Comparison of ENCODE assay signal across 29 cellular contexts in the genomic region with DNA sequence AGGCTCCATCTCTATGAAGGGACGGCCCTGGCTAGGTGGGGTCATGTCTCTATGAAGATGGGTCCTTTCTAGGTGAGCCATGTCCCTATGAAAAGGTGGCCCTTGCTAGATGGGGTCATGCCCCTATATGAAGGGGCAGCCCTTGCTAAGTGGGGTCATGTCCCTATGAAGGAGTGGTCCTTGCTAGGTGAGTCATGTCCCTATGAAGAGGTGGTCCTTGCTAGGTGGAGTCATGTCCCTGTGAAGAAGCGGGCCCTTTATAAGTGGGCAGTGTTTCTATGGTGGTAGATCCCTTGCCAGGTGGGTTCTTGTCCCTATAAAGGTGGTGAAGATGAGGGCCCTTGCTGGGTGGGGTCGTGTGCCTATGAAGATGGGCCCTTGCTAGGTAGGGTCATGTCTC.
DNase-seq lines count a peak whose midpoint lies in the region; ATAC-seq, FAIRE-seq and TF ChIP-seq lines count a peak whose summit lies in the region.
"Had no signal": no experiment of that assay in that cellular context is flagged by ENCODE, and none has a peak within 500 bp of the region (broad histone marks: within the 10 kb centered on the region; RNA-seq: fewer than 3 reads in every experiment).

No MANE protein-coding gene starts in this region.

- H3K23me2 ChIP-seq in H1 (ENCODE audit: low read depth, low read length), result peaks cover 2% of the 10 kb centered on the region; the same call in 1 of the 2 replicates

- no peaks in the 10 kb centered on the region for H3K79me2 ChIP-seq in H1 (ENCODE audit: control insufficient read depth in 1 of 2, insufficient read depth in 2 of 2, low read length in 2 of 2)

- TF ChIP-seq RAD21 in H1 (IDR thresholded peaks at IDR 0.05 in 1 of 2, conservative IDR thresholded peaks at IDR 0.05 in 1 of 2; ENCODE audit: low read depth in 2 of 2, low read length in 2 of 2), result no peak

- POLR2A ChIA-PET in H1 (lab: Charles Lee; ENCODE audit: partially characterized antibody), result no interaction called here

- no peak overlapping the region for H4K91ac ChIP-seq in H1 (replicated peaks; ENCODE audit: insufficient read length, low read length)
- no peak overlapping the region for H4K91ac ChIP-seq in neuronal stem cell (ENCODE audit: low read depth, low read length, poor library complexity)

- peaks cover 0 to 6% (median 0%) of the 10 kb centered on the region in 4 experiments; a peak in 1 of 7 replicates for H3K4me1 ChIP-seq in H1 (replicated peaks in 1 of 4; ENCODE audit: control insufficient read depth in 3 of 4, insufficient read depth in 4 of 4, low read length in 3 of 4)
- no peaks in the 10 kb centered on the region for H3K4me1 ChIP-seq in endodermal cell (ENCODE audit: control insufficient read depth, insufficient read depth, low read length)
- H3K4me1 ChIP-seq in neuronal stem cell (ENCODE audit: control insufficient read depth in 2 of 2, insufficient read depth in 1 of 2, low read depth in 1 of 2, low read length in 2 of 2), result peaks cover 0 to 9% of the 10 kb centered on the region in 2 donors
- no peaks in the 10 kb centered on the region for H3K4me1 ChIP-seq in spleen
- H3K4me1 ChIP-seq: BE2C, BLaER1 had no signal

- H3K4ac ChIP-seq in H1 (replicated peaks; ENCODE audit: insufficient read length, low read depth, low read length) (no peak overlapping the region), neuronal stem cell (ENCODE audit: low read length) (no peak overlapping the region)

- H3K9me3 ChIP-seq in H1 (ENCODE audit: insufficient read depth in 2 of 2, low read depth in 1 of 2, low read length in 1 of 2) (no peaks in the 10 kb centered on the region), endodermal cell (ENCODE audit: control insufficient read depth, low read length) (no peaks in the 10 kb centered on the region), neuronal stem cell (replicated peaks in 1 of 2; ENCODE audit: control insufficient read depth in 2 of 2, insufficient read depth in 1 of 2, low read depth in 1 of 2, low read length in 2 of 2) (peaks cover 0 to 2% of the 10 kb centered on the region in 2 donors), spleen (peaks cover 0 to 11% (median 0%) of the 10 kb centered on the region in 8 donors)
- H3K9me3 ChIP-seq: BE2C, BLaER1 had no signal

- H3K27me3 ChIP-seq in H1 (replicated peaks in 1 of 4; ENCODE audit: control insufficient read depth in 3 of 4, extremely low read depth in 1 of 4, insufficient read depth in 3 of 4, low read length in 3 of 4), result peaks cover 0 to 3% (median 0%) of the 10 kb centered on the region in 4 experiments; a peak in 1 of 7 replicates
- H3K27me3 ChIP-seq in endodermal cell (ENCODE audit: control insufficient read depth, insufficient read depth, low read length, poor library complexity, severe bottlenecking), result no peaks in the 10 kb centered on the region
- peaks cover 0 to 2% (median 0%) of the 10 kb centered on the region in 3 experiments for H3K27me3 ChIP-seq in neuronal stem cell (ENCODE audit: control insufficient read depth in 3 of 3, insufficient read depth in 3 of 3, low read depth in 1 of 3, low read length in 3 of 3)
- H3K27me3 ChIP-seq in spleen (replicated peaks in 1 of 7), result no peaks in the 10 kb centered on the region
- H3K27me3 ChIP-seq: BE2C, BLaER1 had no signal

- H3K4me3 ChIP-seq in H1 (ENCODE audit: extremely low read depth in 1 of 4, insufficient read depth in 2 of 4, low read depth in 3 of 4, low read length in 4 of 4), result no peak overlapping the region
- no peak overlapping the region for H3K4me3 ChIP-seq in endodermal cell (ENCODE audit: low read length)
- peak overlapping the region in 1 of 2 donors; percentile 8 for H3K4me3 ChIP-seq in neuronal stem cell (ENCODE audit: low read length in 2 of 2)
- no peak overlapping the region for H3K4me3 ChIP-seq in spleen
- H3K4me3 ChIP-seq: BLaER1, GM12878 had no signal

- H3K27me3 Mint-ChIP-seq in endodermal cell (ENCODE audit: insufficient read depth), result peaks cover 2% of the 10 kb centered on the region
- H3K27me3 Mint-ChIP-seq in natural killer cell treated with Interleukin-12 subunit alpha and Interleukin-12 subunit beta and Interleukin-15 and Interleukin-18, amount 100 ng/mL, for 72 hours, result no peaks in the 10 kb centered on the region
- H3K27me3 Mint-ChIP-seq: CD4-positive, alpha-beta memory T cell; CD4-positive, CD25-positive, alpha-beta regulatory T cell had no signal

- CTCF ChIA-PET in H1 (lab: Charles Lee; ENCODE audit: partially characterized antibody), result no interaction called here

- no peak overlapping the region for H3K4me3 Mint-ChIP-seq in endodermal cell
- no peak overlapping the region for H3K4me3 Mint-ChIP-seq in natural killer cell treated with Interleukin-12 subunit alpha and Interleukin-12 subunit beta and Interleukin-15 and Interleukin-18, amount 100 ng/mL, for 72 hours
- H3K4me3 Mint-ChIP-seq: CD14-positive monocyte; CD4-positive, alpha-beta memory T cell; CD4-positive, CD25-positive, alpha-beta regulatory T cell; CD8-positive, alpha-beta memory T cell had no signal

- TF ChIP-seq CTCF in H1 (IDR thresholded peaks at IDR 0.05; ENCODE audit: control extremely low read depth in 1 of 3, insufficient read depth in 1 of 3, low read depth in 1 of 3, low read length in 3 of 3), result no peak
- TF ChIP-seq CTCF in endodermal cell (conservative IDR thresholded peaks at IDR 0.05), result no peak
- TF ChIP-seq CTCF in spleen (IDR thresholded peaks at IDR 0.05 in 8 of 11, conservative IDR thresholded peaks at IDR 0.05 in 3 of 11), result no peak

- H3K4me2 ChIP-seq in H1 (ENCODE audit: insufficient read depth in 1 of 2, low read depth in 2 of 2, low read length in 2 of 2), result no peak overlapping the region
- H3K4me2 ChIP-seq in neuronal stem cell (ENCODE audit: insufficient read depth, low read length, poor library complexity, severe bottlenecking), result no peak overlapping the region
- H3K4me2 ChIP-seq: BLaER1 had no signal

- ATAC-seq in natural killer cell treated with Interleukin-12 subunit alpha and Interleukin-12 subunit beta and Interleukin-15 and Interleukin-18, amount 100 ng/mL, for 72 hours, result no peak
- no peak for ATAC-seq in GM18520 (IDR thresholded peaks at IDR 0.05; ENCODE audit: unreplicated experiment)
- ATAC-seq: GM12878 had no signal

- peaks cover 0 to 3% of the 10 kb centered on the region in 2 experiments for H4K20me1 ChIP-seq in H1 (replicated peaks in 1 of 2; ENCODE audit: control insufficient read depth in 1 of 2, insufficient read depth in 2 of 2, low read length in 2 of 2)
- H4K20me1 ChIP-seq: BLaER1 had no signal

- no peak overlapping the region for H3K9ac ChIP-seq in H1 (replicated peaks in 1 of 4; ENCODE audit: extremely low read depth in 1 of 4, low read depth in 3 of 4, low read length in 3 of 4)
- no peak overlapping the region for H3K9ac ChIP-seq in endodermal cell (ENCODE audit: extremely low read depth, low read length, poor library complexity, severe bottlenecking)
- H3K9ac ChIP-seq in neuronal stem cell (ENCODE audit: low read depth, low read length, poor library complexity), result no peak overlapping the region
- H3K9ac ChIP-seq: BLaER1 had no signal

- intact Hi-C loops in spleen (cut with DNase I; ENCODE audit: low total_unique reads), result no loop called here

- H3K9me3 Mint-ChIP-seq in endodermal cell, result no peaks in the 10 kb centered on the region
- H3K9me3 Mint-ChIP-seq in natural killer cell treated with Interleukin-12 subunit alpha and Interleukin-12 subunit beta and Interleukin-15 and Interleukin-18, amount 100 ng/mL, for 72 hours, result peaks cover 9% of the 10 kb centered on the region

- no peak overlapping the region for H2BK120ac ChIP-seq in H1 (replicated peaks; ENCODE audit: low read depth, low read length)
- H2BK120ac ChIP-seq in neuronal stem cell (ENCODE audit: low read depth, low read length), result no peak overlapping the region

- H3K27ac ChIP-seq in H1 (ENCODE audit: low read depth, low read length) (no peak overlapping the region), endodermal cell (ENCODE audit: low read depth, low read length) (no peak overlapping the region), neuronal stem cell (replicated peaks; ENCODE audit: low read length) (no peak overlapping the region), spleen (no peak overlapping the region)
- H3K27ac ChIP-seq: BLaER1 had no signal

- H2BK15ac ChIP-seq in H1 (ENCODE audit: low read length), result no peak overlapping the region; the same call in 1 of the 2 replicates
- no peak overlapping the region for H2BK15ac ChIP-seq in neuronal stem cell (ENCODE audit: low read length)

- no peak for FAIRE-seq in H1 (lab: Jason Lieb, UNC)
- FAIRE-seq: A204.1, GM12878, GM12892, GM18507, GM19239 had no signal

- H4K8ac ChIP-seq in H1 (ENCODE audit: extremely low read depth, insufficient read depth, low read length) (no peak overlapping the region), neuronal stem cell (ENCODE audit: low read depth, low read length) (no peak overlapping the region)

- no peaks in the 10 kb centered on the region for H3K36me3 ChIP-seq in H1 (ENCODE audit: control insufficient read depth in 2 of 4, insufficient read depth in 4 of 4, low read length in 3 of 4)
- no peaks in the 10 kb centered on the region for H3K36me3 ChIP-seq in endodermal cell (ENCODE audit: control insufficient read depth, insufficient read depth, low read length)
- no peaks in the 10 kb centered on the region for H3K36me3 ChIP-seq in neuronal stem cell (replicated peaks in 1 of 2; ENCODE audit: control insufficient read depth in 2 of 2, insufficient read depth in 2 of 2, low read length in 2 of 2)
- H3K36me3 ChIP-seq in spleen, result no peaks in the 10 kb centered on the region
- H3K36me3 ChIP-seq: BE2C, BLaER1 had no signal

- H2AFZ ChIP-seq in H1 (ENCODE audit: low read length), result no peak overlapping the region
- H2AFZ ChIP-seq in neuronal stem cell (ENCODE audit: low read length), result no peak overlapping the region

- H3K79me1 ChIP-seq in H1 (ENCODE audit: low read depth, low read length) (no peaks in the 10 kb centered on the region), neuronal stem cell (ENCODE audit: low read depth, low read length) (no peaks in the 10 kb centered on the region)

- no peak overlapping the region for H3K23ac ChIP-seq in H1 (ENCODE audit: insufficient read length)
- no peak overlapping the region for H3K23ac ChIP-seq in neuronal stem cell (ENCODE audit: low read depth, low read length, poor library complexity)

- H3K18ac ChIP-seq in H1 (ENCODE audit: extremely low read depth, low read length), result no peak overlapping the region
- peak overlapping the region; percentile 61 for H3K18ac ChIP-seq in neuronal stem cell (ENCODE audit: low read length)

- 92% methylated on average over 3 of the region's 3 CpGs; no CpG with 5 or more reads in 1 of the 2 experiments for WGBS in H1 (ENCODE audit: extremely low coverage in 1 of 2, insufficient coverage in 1 of 2, insufficient read length in 1 of 2, insufficient replicate concordance in 2 of 2, low coverage in 1 of 2, low lambda C conversion rate in 2 of 2, missing lambda C conversion rate in 1 of 2), 2 experiments
- WGBS in endodermal cell (ENCODE audit: insufficient coverage in 1 of 2, insufficient read length in 1 of 2), 2 experiments, result 83 to 90% methylated on average over 1 to 3 of the region's 3 CpGs
- no CpG with 5 or more reads among the region's 3 CpGs for WGBS in neuronal stem cell (ENCODE audit: extremely low coverage in 2 of 2, insufficient read length in 2 of 2, insufficient replicate concordance in 1 of 2), 2 donors
- WGBS in spleen, 5 donors, result 58 to 74% (median 66%) methylated on average over 3 of the region's 3 CpGs

- no peaks in the 10 kb centered on the region for H3K36me3 Mint-ChIP-seq in endodermal cell (ENCODE audit: low read depth)
- no peaks in the 10 kb centered on the region for H3K36me3 Mint-ChIP-seq in natural killer cell treated with Interleukin-12 subunit alpha and Interleukin-12 subunit beta and Interleukin-15 and Interleukin-18, amount 100 ng/mL, for 72 hours
- H3K36me3 Mint-ChIP-seq: CD14-positive monocyte; CD4-positive, alpha-beta memory T cell; CD4-positive, CD25-positive, alpha-beta regulatory T cell; CD8-positive, alpha-beta memory T cell had no signal

- TF ChIP-seq POLR2A in H1 (IDR thresholded peaks at IDR 0.05; ENCODE audit: control extremely low read depth in 1 of 2, low read depth in 2 of 2, low read length in 2 of 2) (no peak), spleen (IDR thresholded peaks at IDR 0.05) (no peak)

- H2AK5ac ChIP-seq in H1 (ENCODE audit: low read depth, low read length) (no peak overlapping the region), neuronal stem cell (ENCODE audit: low read depth, low read length) (peak overlapping the region; percentile 58)

- no peak overlapping the region for H2BK20ac ChIP-seq in H1 (ENCODE audit: low read length)

- no peak overlapping the region for H3K27ac Mint-ChIP-seq in endodermal cell
- H3K27ac Mint-ChIP-seq in natural killer cell treated with Interleukin-12 subunit alpha and Interleukin-12 subunit beta and Interleukin-15 and Interleukin-18, amount 100 ng/mL, for 72 hours, result no peak overlapping the region
- H3K27ac Mint-ChIP-seq: CD14-positive monocyte; CD4-positive, alpha-beta memory T cell; CD4-positive, CD25-positive, alpha-beta regulatory T cell; CD8-positive, alpha-beta memory T cell had no signal

- H3K56ac ChIP-seq in H1 (replicated peaks; ENCODE audit: insufficient read length, low read depth, low read length), result no peak overlapping the region

- TF ChIP-seq EP300 in H1 (IDR thresholded peaks at IDR 0.05; ENCODE audit: borderline replicate concordance in 1 of 2, low read depth in 2 of 2, low read length in 2 of 2), result no peak

- H2BK5ac ChIP-seq in H1 (ENCODE audit: low read depth, low read length) (0 out of 2 replicates have a peak overlapping the region, but pooled peaks have one; percentile 52), neuronal stem cell (ENCODE audit: low read length) (no peak overlapping the region)

- H3K4me1 Mint-ChIP-seq in endodermal cell, result no peaks in the 10 kb centered on the region
- H3K4me1 Mint-ChIP-seq in natural killer cell treated with Interleukin-12 subunit alpha and Interleukin-12 subunit beta and Interleukin-15 and Interleukin-18, amount 100 ng/mL, for 72 hours (ENCODE audit: low read depth in 2 of 2), result no peaks in the 10 kb centered on the region
- H3K4me1 Mint-ChIP-seq: CD14-positive monocyte; CD4-positive, alpha-beta memory T cell; CD4-positive, CD25-positive, alpha-beta regulatory T cell; CD8-positive, alpha-beta memory T cell had no signal

- DNase-seq in H1 (ENCODE audit: low read depth in 1 of 2, low spot score in 2 of 2) (no peak), endodermal cell (peak; percentile 3), neuronal stem cell (ENCODE audit: low spot score) (no peak), spleen (peak; percentile 14), NOMO-1 treated with DMSO at 0.1 percent for 48 hours (lab: John Stamatoyannopoulos, UW; ENCODE audit: unreplicated experiment) (no peak)
- no peak for DNase-seq in natural killer cell treated with Interleukin-12 subunit alpha and Interleukin-12 subunit beta and Interleukin-15 and Interleukin-18, amount 100 ng/mL, for 72 hours (ENCODE audit: low spot score)
- no peak for DNase-seq in central memory CD4-positive, alpha-beta T cell
- DNase-seq: ACHN; BE2C; C1 segment of cervical spinal cord; CD4-positive, alpha-beta memory T cell; CD4-positive, CD25-positive, alpha-beta regulatory T cell; CD8-positive, alpha-beta memory T cell; COR-L47; DMS 273 treated with DMSO at 0.1 percent for 48 hours; DMS153; DMS53; DMS79; DND-41; EL; GDM1 had no signal

- no peak overlapping the region for H2BK12ac ChIP-seq in H1 (ENCODE audit: low read depth, low read length)
- H2BK12ac ChIP-seq in neuronal stem cell (ENCODE audit: low read length), result no peak overlapping the region

- no peak overlapping the region for H4K5ac ChIP-seq in H1 (ENCODE audit: insufficient read length, low read depth, low read length)

- H3K14ac ChIP-seq in H1 (ENCODE audit: insufficient read length) (no peak overlapping the region), neuronal stem cell (ENCODE audit: low read length) (peak overlapping the region; percentile 25)

Comparison
In these comparisons a context has a peak if more than half of its experiments do, and no peak if none do; other contexts are left out.
1. DNase-seq: peak in endodermal cell (single experiment) and spleen (single experiment); none in H1 (0 of 2), neuronal stem cell (single experiment), natural killer cell treated with Interleukin-12 subunit alpha and Interleukin-12 subunit beta and Interleukin-15 and Interleukin-18, amount 100 ng/mL, for 72 hours (single experiment), central memory CD4-positive, alpha-beta T cell (single experiment) and NOMO-1 treated with DMSO at 0.1 percent for 48 hours (single experiment).